ENCODE assay signal across 10 cellular contexts in genomic region chr2:8252997-8253694, GRCh38.
DNase-seq lines count a peak whose midpoint lies in the region; ATAC-seq, FAIRE-seq and TF ChIP-seq lines count a peak whose summit lies in the region.
"Had no signal": no experiment of that assay in that cellular context is flagged by ENCODE, and none has a peak within 500 bp of the region (broad histone marks: within the 10 kb centered on the region; RNA-seq: fewer than 3 reads in every experiment).

No MANE protein-coding gene starts in this region.

- CTCF ChIA-PET in HepG2 (lab: Yijun Ruan, JAX; ENCODE audit: low intra/inter-chr PET ratio, low total read pairs): no interaction called here

- FAIRE-seq in urothelium cell line (lab: Jason Lieb, UNC) (no peak), HepG2 (lab: Jason Lieb, UNC) (no peak)

- TF ChIP-seq POLR2A in HepG2 (IDR thresholded peaks at IDR 0.05; ENCODE audit: insufficient read depth in 1 of 2, low read depth in 2 of 2, low read length in 2 of 2): no peak

- no peak overlapping the region for H3K27ac Mint-ChIP-seq in stimulated activated memory B cell treated with anti-CD40 and anti-IgM and Interleukin-4, amounts not matched to agents 10 μg/mL and 1 μg/mL and 100 μg/mL, for 72 hours
- H3K27ac Mint-ChIP-seq: mesothelial cell of epicardium had no signal

- H3K4me1 Mint-ChIP-seq in stimulated activated memory B cell treated with anti-CD40 and anti-IgM and Interleukin-4, amounts not matched to agents 10 μg/mL and 1 μg/mL and 100 μg/mL, for 72 hours: peaks cover 5% of the 10 kb centered on the region

- DNase-seq in NCI-H82 (lab: John Stamatoyannopoulos, UW) (peak; percentile 62), NCI-H82 treated with DMSO at 0.1 percent for 48 hours (lab: John Stamatoyannopoulos, UW; ENCODE audit: unreplicated experiment) (no peak), NCI-H345 treated with DMSO at 0.1 percent for 48 hours (lab: John Stamatoyannopoulos, UW; ENCODE audit: unreplicated experiment) (peak; percentile 67), urothelium cell line (ENCODE audit: low spot score) (no peak), ACHN (no peak), HepG2 (ENCODE audit: low spot score) (no peak)

- in situ Hi-C loops in ACHN (cut with HindIII; ENCODE audit: low pct_ligation_motif_present, low pct_unique_long_range_greater_than_20kb, low sequenced_read_pairs): no loop called here
- in situ Hi-C loops in HepG2 (cut with HindIII; ENCODE audit: extremely low pct_ligation_motif_present, low pct_unique_long_range_greater_than_20kb): no loop called here

- no peak overlapping the region for H2AFZ ChIP-seq in HepG2 (ENCODE audit: low read length)

- H3K9me3 Mint-ChIP-seq in stimulated activated memory B cell treated with anti-CD40 and anti-IgM and Interleukin-4, amounts not matched to agents 10 μg/mL and 1 μg/mL and 100 μg/mL, for 72 hours: peaks cover 7% of the 10 kb centered on the region

- H3K36me3 ChIP-seq in HepG2 (replicated peaks in 1 of 2; ENCODE audit: control insufficient read depth in 1 of 2, insufficient read depth in 2 of 2, low read length in 2 of 2): no peaks in the 10 kb centered on the region

- H3K27ac ChIP-seq in HepG2 (ENCODE audit: extremely low read length, insufficient read depth, low read length): no peak overlapping the region
- H3K27ac ChIP-seq: VCaP had no signal

- 29% methylated on average over 8 of the region's 10 CpGs for WGBS in HepG2 (ENCODE audit: low lambda C conversion rate)

- no peak for TF ChIP-seq CTCF in HepG2 (CRISPR knock-in tag; IDR thresholded peaks at IDR 0.05)

- no peaks in the 10 kb centered on the region for H3K79me2 ChIP-seq in HepG2 (ENCODE audit: insufficient read depth, low read length)

- H3K36me3 Mint-ChIP-seq in stimulated activated memory B cell treated with anti-CD40 and anti-IgM and Interleukin-4, amounts not matched to agents 10 μg/mL and 1 μg/mL and 100 μg/mL, for 72 hours: no peaks in the 10 kb centered on the region
- H3K36me3 Mint-ChIP-seq: mesothelial cell of epicardium had no signal

- H3K4me1 ChIP-seq in HepG2 (ENCODE audit: insufficient read depth, low read length): peaks cover 6% of the 10 kb centered on the region; the same call in 1 of the 2 replicates

- peaks cover 11% of the 10 kb centered on the region; the same call in 1 of the 2 replicates for H3K9me3 ChIP-seq in HepG2 (ENCODE audit: low read length)

- peak; percentile 81 for ATAC-seq in HG03066 (IDR thresholded peaks at IDR 0.05; ENCODE audit: low read depth, unreplicated experiment)
- ATAC-seq in stimulated activated memory B cell treated with anti-CD40 and anti-IgM and Interleukin-4, amounts not matched to agents 10 μg/mL and 1 μg/mL and 100 μg/mL, for 72 hours: peak; percentile 32
- no peak; the same call in 2 of the 3 replicates for ATAC-seq in HepG2

- no peak overlapping the region for H3K4me3 Mint-ChIP-seq in stimulated activated memory B cell treated with anti-CD40 and anti-IgM and Interleukin-4, amounts not matched to agents 10 μg/mL and 1 μg/mL and 100 μg/mL, for 72 hours
- H3K4me3 Mint-ChIP-seq: mesothelial cell of epicardium had no signal

- H4K20me1 ChIP-seq in HepG2 (ENCODE audit: insufficient read depth, low read length): no peaks in the 10 kb centered on the region

- H3K4me2 ChIP-seq in HepG2 (ENCODE audit: low read depth, low read length): no peak overlapping the region

- no peak for TF ChIP-seq RAD21 in HepG2 (CRISPR knock-in tag; IDR thresholded peaks at IDR 0.05)

- TF ChIP-seq EP300 in HepG2 (IDR thresholded peaks at IDR 0.05; ENCODE audit: low read depth in 2 of 2, low read length in 2 of 2): no peak
- no peak for TF ChIP-seq EP300 in HepG2 (CRISPR knock-in tag; IDR thresholded peaks at IDR 0.05; ENCODE audit: borderline replicate concordance)

- H3K27me3 ChIP-seq in HepG2 (ENCODE audit: control insufficient read depth in 1 of 2, insufficient read depth in 2 of 2, low read length in 2 of 2): peaks cover 6 to 45% of the 10 kb centered on the region in 2 experiments; a peak in 4 of 5 replicates

- H3K27me3 Mint-ChIP-seq in stimulated activated memory B cell treated with anti-CD40 and anti-IgM and Interleukin-4, amounts not matched to agents 10 μg/mL and 1 μg/mL and 100 μg/mL, for 72 hours: peaks cover 65% of the 10 kb centered on the region

- intact Hi-C loops in HepG2 (cut with micrococcal nuclease; ENCODE audit: unreplicated experiment): no loop called here

- no peak overlapping the region for H3K9ac ChIP-seq in HepG2 (ENCODE audit: insufficient read depth, low read depth, low read length)

- POLR2A ChIA-PET in HepG2 (lab: Yijun Ruan, JAX): no interaction called here

- H3K4me3 ChIP-seq in HepG2 (replicated peaks in 1 of 3; ENCODE audit: insufficient read depth in 1 of 3, low read depth in 2 of 3, low read length in 3 of 3): no peak overlapping the region

- no TSS peak for BruUV-seq in HepG2 (replicated peaks; lab: Mats Ljungman, UMichigan)

TF ChIP-seq in HepG2, 621 proteins besides CTCF, POLR2A, EP300 and RAD21:
- no peak for TF ChIP-seq TAF1 (CRISPR knock-in tag; IDR thresholded peaks at IDR 0.05)
- no peak for TF ChIP-seq BCL6 (CRISPR knock-in tag; IDR thresholded peaks at IDR 0.05)
- TF ChIP-seq, protein P1, sequence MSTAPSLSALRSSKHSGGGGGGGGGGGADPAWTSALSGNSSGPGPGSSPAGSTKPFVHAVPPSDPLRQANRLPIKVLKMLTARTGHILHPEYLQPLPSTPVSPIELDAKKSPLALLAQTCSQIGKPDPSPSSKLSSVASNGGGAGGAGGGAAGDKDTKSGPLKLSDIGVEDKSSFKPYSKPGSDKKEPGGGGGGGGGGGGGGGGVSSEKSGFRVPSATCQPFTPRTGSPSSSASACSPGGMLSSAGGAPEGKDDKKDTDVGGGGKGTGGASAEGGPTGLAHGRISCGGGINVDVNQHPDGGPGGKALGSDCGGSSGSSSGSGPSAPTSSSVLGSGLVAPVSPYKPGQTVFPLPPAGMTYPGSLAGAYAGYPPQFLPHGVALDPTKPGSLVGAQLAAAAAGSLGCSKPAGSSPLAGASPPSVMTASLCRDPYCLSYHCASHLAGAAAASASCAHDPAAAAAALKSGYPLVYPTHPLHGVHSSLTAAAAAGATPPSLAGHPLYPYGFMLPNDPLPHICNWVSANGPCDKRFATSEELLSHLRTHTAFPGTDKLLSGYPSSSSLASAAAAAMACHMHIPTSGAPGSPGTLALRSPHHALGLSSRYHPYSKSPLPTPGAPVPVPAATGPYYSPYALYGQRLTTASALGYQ (CRISPR knock-in tag; IDR thresholded peaks at IDR 0.05): no peak
- TF ChIP-seq MZF1 (CRISPR knock-in tag; IDR thresholded peaks at IDR 0.05; ENCODE audit: borderline replicate concordance): no peak
- no peak for TF ChIP-seq ZNF354B (CRISPR knock-in tag; IDR thresholded peaks at IDR 0.05)
- no peak for TF ChIP-seq KLF15 (CRISPR knock-in tag; IDR thresholded peaks at IDR 0.05; ENCODE audit: borderline replicate concordance)
- no peak for TF ChIP-seq ZKSCAN8 (CRISPR knock-in tag; IDR thresholded peaks at IDR 0.05; ENCODE audit: borderline replicate concordance)
- TF ChIP-seq NRL (CRISPR knock-in tag; IDR thresholded peaks at IDR 0.05; ENCODE audit: borderline replicate concordance): no peak
- no peak for TF ChIP-seq ZNF383 (CRISPR knock-in tag; IDR thresholded peaks at IDR 0.05; ENCODE audit: borderline replicate concordance)
- TF ChIP-seq, protein P2, sequence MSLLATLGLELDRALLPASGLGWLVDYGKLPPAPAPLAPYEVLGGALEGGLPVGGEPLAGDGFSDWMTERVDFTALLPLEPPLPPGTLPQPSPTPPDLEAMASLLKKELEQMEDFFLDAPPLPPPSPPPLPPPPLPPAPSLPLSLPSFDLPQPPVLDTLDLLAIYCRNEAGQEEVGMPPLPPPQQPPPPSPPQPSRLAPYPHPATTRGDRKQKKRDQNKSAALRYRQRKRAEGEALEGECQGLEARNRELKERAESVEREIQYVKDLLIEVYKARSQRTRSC (CRISPR knock-in tag; IDR thresholded peaks at IDR 0.05; ENCODE audit: low read depth): no peak
- TF ChIP-seq CCAR2 (optimal IDR thresholded peaks at IDR 0.05; ENCODE audit: low read depth, low read length): no peak
- TF ChIP-seq RNF219 (CRISPR knock-in tag; IDR thresholded peaks at IDR 0.05): no peak
- TF ChIP-seq TGIF2 (CRISPR knock-in tag; IDR thresholded peaks at IDR 0.05): no peak
- no peak for TF ChIP-seq BRCA1 (CRISPR knock-in tag; IDR thresholded peaks at IDR 0.05)
- TF ChIP-seq ZNF441 (CRISPR knock-in tag; IDR thresholded peaks at IDR 0.05; ENCODE audit: borderline replicate concordance): no peak
- TF ChIP-seq, protein P3, sequence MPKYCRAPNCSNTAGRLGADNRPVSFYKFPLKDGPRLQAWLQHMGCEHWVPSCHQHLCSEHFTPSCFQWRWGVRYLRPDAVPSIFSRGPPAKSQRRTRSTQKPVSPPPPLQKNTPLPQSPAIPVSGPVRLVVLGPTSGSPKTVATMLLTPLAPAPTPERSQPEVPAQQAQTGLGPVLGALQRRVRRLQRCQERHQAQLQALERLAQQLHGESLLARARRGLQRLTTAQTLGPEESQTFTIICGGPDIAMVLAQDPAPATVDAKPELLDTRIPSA (CRISPR knock-in tag; IDR thresholded peaks at IDR 0.05; ENCODE audit: borderline replicate concordance): no peak
- TF ChIP-seq U2AF1 (optimal IDR thresholded peaks at IDR 0.05; ENCODE audit: low read depth, low read length): no peak
TF ChIP-seq in HepG2: peak in this region for 0.

Comparison
In these comparisons a context has a peak if more than half of its experiments do, and no peak if none do; other contexts are left out.
1. DNase-seq: peak in NCI-H82 (single experiment) and NCI-H345 treated with DMSO at 0.1 percent for 48 hours (single experiment); none in NCI-H82 treated with DMSO at 0.1 percent for 48 hours (single experiment), urothelium cell line (single experiment), ACHN (single experiment) and HepG2 (single experiment).